Comparison of ENCODE assay signal across 8 cellular contexts in the genomic region with DNA sequence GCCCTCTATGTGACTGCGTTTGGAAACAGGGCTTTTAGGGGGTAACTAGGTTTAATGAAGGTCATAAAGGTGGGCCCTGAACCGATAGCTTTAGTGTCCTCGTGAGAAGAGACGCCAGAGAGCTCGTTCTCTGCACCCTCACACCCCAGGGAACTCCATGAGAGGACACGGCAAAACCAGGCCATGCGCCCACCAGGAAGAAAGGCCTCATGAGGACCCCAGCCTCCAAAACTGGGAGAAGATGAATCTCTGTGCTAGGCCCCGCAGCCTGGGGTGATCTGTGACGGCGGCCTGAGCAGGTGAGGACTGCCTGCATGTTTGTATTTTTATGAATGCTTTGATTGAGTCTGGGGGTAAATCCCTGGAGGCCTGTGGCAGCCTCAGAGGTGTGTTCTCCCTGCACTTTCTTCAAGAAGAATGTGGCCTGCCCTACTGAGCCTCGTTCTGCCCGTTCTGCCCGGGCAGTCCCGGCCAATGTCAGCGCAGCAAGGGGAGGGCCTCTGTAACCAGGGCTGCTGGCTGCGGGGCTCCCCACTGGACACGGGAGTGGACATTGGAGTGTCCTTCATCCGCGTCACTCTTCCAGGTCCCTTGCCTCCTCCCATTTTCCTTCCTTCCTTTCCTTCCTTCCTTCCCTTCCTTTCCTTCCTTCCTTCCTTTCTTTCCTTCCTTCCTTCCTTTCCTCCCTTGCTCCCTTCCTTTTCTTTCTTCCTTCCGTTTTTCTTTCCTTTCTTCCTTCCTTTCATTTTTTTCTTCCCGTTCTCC. TPM values are rescaled to one million over a fixed set of nuclear protein-coding genes. Genes with fewer than 3 reads are reported as not detected.
DNase-seq lines count a peak whose midpoint lies in the region; ATAC-seq, FAIRE-seq and TF ChIP-seq lines count a peak whose summit lies in the region.

No MANE protein-coding gene starts in this region.

- H3K27ac Mint-ChIP-seq in CD4-positive, alpha-beta T cell = peak overlapping the region; percentile 85
- peak overlapping the region; percentile 89 for H3K27ac Mint-ChIP-seq in osteocyte (ENCODE audit: unreplicated experiment)

- no peak for ATAC-seq in CD4-positive, alpha-beta T cell (ENCODE audit: poor library complexity)
- no peak for ATAC-seq in PC-3
- ATAC-seq in HG03139 (IDR thresholded peaks at IDR 0.05; ENCODE audit: unreplicated experiment) = no peak

- H3K4me3 ChIP-seq in PC-3 (ENCODE audit: low read length) = no peak overlapping the region
- H3K4me3 ChIP-seq in endothelial cell of umbilical vein (replicated peaks in 1 of 3; ENCODE audit: insufficient read depth in 1 of 3, low read depth in 1 of 3, low read length in 3 of 3) = no peak overlapping the region

- no peak overlapping the region for H3K27ac ChIP-seq in CD4-positive, alpha-beta T cell (ENCODE audit: low read depth, low read length)
- H3K27ac ChIP-seq in PC-3 (ENCODE audit: low read length) (peak overlapping the region; percentile 86), endothelial cell of umbilical vein (ENCODE audit: insufficient read depth, low read depth, low read length) (peak overlapping the region; percentile 93)

- H3F3A ChIP-seq in PC-3 (ENCODE audit: low read length, unreplicated experiment) = peaks cover 4% of the 10 kb centered on the region

- BruUV-seq in PC-3 (replicated peaks; lab: Mats Ljungman, UMichigan) (no TSS peak), endothelial cell of umbilical vein (replicated peaks; lab: Mats Ljungman, UMichigan) (no TSS peak)

- POLR2A ChIA-PET in CD4-positive, alpha-beta T cell (lab: Charles Lee) = interaction anchor here (1.6 kb wide), 1 partner anchor 12 kb away, joined by 5 read pairs; no protein-coding TSS in a partner anchor
- POLR2A ChIA-PET in PC-3 (lab: Charles Lee; ENCODE audit: unreplicated experiment) = no interaction called here
- POLR2A ChIA-PET in endothelial cell of umbilical vein (lab: Charles Lee) = no interaction called here

- H3K4me2 ChIP-seq in PC-3 (ENCODE audit: low read length) (peak overlapping the region; percentile 69), endothelial cell of umbilical vein (ENCODE audit: insufficient read depth, low read length) (no peak overlapping the region)

- no peak for TF ChIP-seq CTCF in CD4-positive, alpha-beta T cell (IDR thresholded peaks at IDR 0.05)
- no peak for TF ChIP-seq CTCF in PC-3 (conservative IDR thresholded peaks at IDR 0.05; ENCODE audit: low read depth, low read length)
- TF ChIP-seq CTCF in endothelial cell of umbilical vein (IDR thresholded peaks at IDR 0.05; ENCODE audit: extremely low read depth in 1 of 2, insufficient read depth in 1 of 2, low read depth in 1 of 2, low read length in 2 of 2) = no peak
- no peak for TF ChIP-seq CTCF in osteocyte (IDR thresholded peaks at IDR 0.05)

- TF ChIP-seq POLR2A in endothelial cell of umbilical vein (IDR thresholded peaks at IDR 0.05; ENCODE audit: low read depth, low read length) = no peak

- H3K9ac ChIP-seq in PC-3 (ENCODE audit: low read length) (peak overlapping the region; percentile 44), endothelial cell of umbilical vein (replicated peaks; ENCODE audit: extremely low read depth, insufficient read depth, low read length) (peak overlapping the region; percentile 28)

- H3K4me3 Mint-ChIP-seq in CD4-positive, alpha-beta T cell = no peak overlapping the region
- H3K4me3 Mint-ChIP-seq in osteocyte (ENCODE audit: unreplicated experiment) = no peak overlapping the region

- dilution Hi-C loops in endothelial cell of umbilical vein (cut with MboI; ENCODE audit: extremely low pct_ligation_motif_present, low sequenced_read_pairs) = no loop called here

- intact Hi-C loops in CD4-positive, alpha-beta T cell (cut with DNase I, micrococcal nuclease) = loop anchor here (1.0 to 10.0 kb wide), 5 partner anchors 35 to 249 kb away; a partner anchor contains a TSS
- intact Hi-C loops in PC-3 (cut with micrococcal nuclease) (loop anchor here (1.0 to 5.0 kb wide), 5 partner anchors 35 to 171 kb away; a partner anchor contains a TSS), endothelial cell of umbilical vein (cut with micrococcal nuclease) (no loop called here)

- H4K20me1 ChIP-seq in PC-3 (ENCODE audit: low read length) = no peaks in the 10 kb centered on the region
- H4K20me1 ChIP-seq in endothelial cell of umbilical vein (replicated peaks; ENCODE audit: control insufficient read depth, extremely low read depth, insufficient read depth, low read length) = no peaks in the 10 kb centered on the region

- H3K9me1 ChIP-seq in endothelial cell of umbilical vein (replicated peaks; ENCODE audit: control insufficient read depth, extremely low read depth, insufficient read depth, low read length) = no peaks in the 10 kb centered on the region

- 0 out of 2 replicates have a peak overlapping the region, but pooled peaks have one; percentile 32 for H2AFZ ChIP-seq in PC-3 (ENCODE audit: low read length)
- H2AFZ ChIP-seq in endothelial cell of umbilical vein (ENCODE audit: low read depth, low read length) = no peak overlapping the region

- no peaks in the 10 kb centered on the region for H3K9me3 ChIP-seq in CD4-positive, alpha-beta T cell (ENCODE audit: control insufficient read depth, low read length)
- H3K9me3 ChIP-seq in PC-3 (ENCODE audit: low read length) (no peaks in the 10 kb centered on the region), endothelial cell of umbilical vein (replicated peaks; ENCODE audit: control insufficient read depth, insufficient read depth, low read length) (no peaks in the 10 kb centered on the region)

- no peaks in the 10 kb centered on the region for H3K9me3 Mint-ChIP-seq in CD4-positive, alpha-beta T cell
- no peaks in the 10 kb centered on the region for H3K9me3 Mint-ChIP-seq in osteocyte (ENCODE audit: unreplicated experiment)

- peak; percentile 15 for FAIRE-seq in endothelial cell of umbilical vein (lab: Jason Lieb, UNC)

- H3K36me3 Mint-ChIP-seq in CD4-positive, alpha-beta T cell (ENCODE audit: low read depth) = peaks cover 10% of the 10 kb centered on the region
- H3K36me3 Mint-ChIP-seq in osteocyte (ENCODE audit: unreplicated experiment) = peaks cover 5% of the 10 kb centered on the region

- H3K9me2 ChIP-seq in PC-3 (replicated peaks; ENCODE audit: low read length) = no peaks in the 10 kb centered on the region

- peaks cover 28% of the 10 kb centered on the region for H3K4me1 ChIP-seq in PC-3 (ENCODE audit: insufficient read depth, low read length)
- H3K4me1 ChIP-seq in endothelial cell of umbilical vein (ENCODE audit: control insufficient read depth, extremely low read depth, insufficient read depth, low read length) = peaks cover 19% of the 10 kb centered on the region

- H3K36me3 ChIP-seq in PC-3 (ENCODE audit: low read depth, low read length) = no peaks in the 10 kb centered on the region
- peaks cover 0 to 2% of the 10 kb centered on the region in 2 experiments for H3K36me3 ChIP-seq in endothelial cell of umbilical vein (ENCODE audit: control insufficient read depth in 2 of 2, extremely low read depth in 1 of 2, insufficient read depth in 2 of 2, low read length in 2 of 2)

- H3K4me1 Mint-ChIP-seq in CD4-positive, alpha-beta T cell (ENCODE audit: low read depth) = peaks cover 23% of the 10 kb centered on the region
- H3K4me1 Mint-ChIP-seq in osteocyte (ENCODE audit: unreplicated experiment) = peaks cover 19% of the 10 kb centered on the region

- H3K27me3 Mint-ChIP-seq in CD4-positive, alpha-beta T cell = no peaks in the 10 kb centered on the region
- H3K27me3 Mint-ChIP-seq in osteocyte (ENCODE audit: unreplicated experiment) = no peaks in the 10 kb centered on the region

- H3K79me2 ChIP-seq in PC-3 (ENCODE audit: low read length) = no peaks in the 10 kb centered on the region
- no peaks in the 10 kb centered on the region for H3K79me2 ChIP-seq in endothelial cell of umbilical vein (ENCODE audit: control insufficient read depth, insufficient read depth, low read length)

- CTCF ChIA-PET in CD4-positive, alpha-beta T cell (lab: Charles Lee) = interaction anchor here (0.6 to 2.8 kb wide), 5 partner anchors 12 to 153 kb away, joined by 3 to 14 read pairs (median 7); a partner anchor contains a TSS
- CTCF ChIA-PET in PC-3 (lab: Charles Lee) (interaction anchor here (0.7 kb wide), 1 partner anchor 947 kb away, joined by 3 read pairs; no protein-coding TSS in a partner anchor), endothelial cell of umbilical vein (lab: Charles Lee) (no interaction called here)

- DNase-seq in CD4-positive, alpha-beta T cell = no peak
- DNase-seq in PC-3 = no peak
- no peak for DNase-seq in endothelial cell of umbilical vein (ENCODE audit: low read depth, low spot score)
- no peak for DNase-seq in osteocyte (ENCODE audit: extremely low spot score, unreplicated experiment)
- DNase-seq in mesenteric fat pad (ENCODE audit: low spot score) = no peak
- DNase-seq in EL = no peak
- DNase-seq in NAMALWA (ENCODE audit: low spot score) = no peak

- H3K27me3 ChIP-seq in CD4-positive, alpha-beta T cell (ENCODE audit: control insufficient read depth, insufficient read depth, low read length) = no peaks in the 10 kb centered on the region
- H3K27me3 ChIP-seq in PC-3 (ENCODE audit: low read length) (no peaks in the 10 kb centered on the region), endothelial cell of umbilical vein (ENCODE audit: control insufficient read depth in 2 of 2, insufficient read depth in 2 of 2, low read length in 2 of 2) (no peaks in the 10 kb centered on the region)

RNA-seq across cellular contexts. Expression of a gene that starts 6.8 kb away (rescaled TPM):
- 100 to 1,000 TPM; 290 to 312 TPM for total RNA-seq in CD4-positive, alpha-beta T cell
- total RNA-seq in PC-3 (2014; rRNA removed) (71.4 and 84.1 TPM in 2 replicates), endothelial cell of umbilical vein (108 and 116 TPM in 2 replicates), osteocyte (106 and 131 TPM in 2 replicates), mesenteric fat pad (168 TPM)
- polyA plus RNA-seq in endothelial cell of umbilical vein = 36.5 and 39.0 TPM in 2 replicates
- 38.6 and 44.0 TPM in 2 replicates for polyA plus RNA-seq in endothelial cell of umbilical vein (2011; cell fraction: cytosol; rRNA removed)
- polyA plus RNA-seq in endothelial cell of umbilical vein (2011; cell fraction: nucleus; rRNA removed) = 239 and 243 TPM in 2 replicates
- polyA plus RNA-seq in endothelial cell of umbilical vein (2012) = 73.5 and 80.8 TPM in 2 replicates
- polyA minus RNA-seq in endothelial cell of umbilical vein = 297 and 299 TPM in 2 replicates
- 44.0 TPM for polyA minus RNA-seq in endothelial cell of umbilical vein (2011; cell fraction: cytosol; rRNA and poly(A)+ RNA removed)
- 238 and 267 TPM in 2 replicates for polyA minus RNA-seq in endothelial cell of umbilical vein (2011; cell fraction: nucleus; rRNA and poly(A)+ RNA removed)

RNA-seq across cellular contexts. Expression of a gene that starts 33.6 kb away (rescaled TPM):
- 10 to 100 TPM; 46.5 to 50.9 TPM for total RNA-seq in CD4-positive, alpha-beta T cell
- 15.0 and 18.4 TPM in 2 replicates for total RNA-seq in PC-3 (2014; rRNA removed)
- 21.2 and 25.2 TPM in 2 replicates for total RNA-seq in endothelial cell of umbilical vein
- 33.0 and 36.7 TPM in 2 replicates for polyA plus RNA-seq in endothelial cell of umbilical vein
- polyA plus RNA-seq in endothelial cell of umbilical vein (2011; cell fraction: cytosol; rRNA removed) = 12.7 and 17.7 TPM in 2 replicates
- 64.4 and 75.1 TPM in 2 replicates for polyA plus RNA-seq in endothelial cell of umbilical vein (2011; cell fraction: nucleus; rRNA removed)
- polyA plus RNA-seq in endothelial cell of umbilical vein (2012) = 11.8 and 16.0 TPM in 2 replicates
- 14.8 and 24.1 TPM in 2 replicates for polyA minus RNA-seq in endothelial cell of umbilical vein
- polyA minus RNA-seq in endothelial cell of umbilical vein (2011; cell fraction: cytosol; rRNA and poly(A)+ RNA removed) = 5.6 TPM
- 21.7 and 40.3 TPM in 2 replicates for polyA minus RNA-seq in endothelial cell of umbilical vein (2011; cell fraction: nucleus; rRNA and poly(A)+ RNA removed)
- total RNA-seq in osteocyte = 30.1 and 34.7 TPM in 2 replicates
- total RNA-seq in mesenteric fat pad = 13.2 TPM

RNA-seq across cellular contexts. Expression of a gene that starts 33.7 kb away (rescaled TPM):
- total RNA-seq in CD4-positive, alpha-beta T cell = 100 to 1,000 TPM in 1 of 2 experiments, 10 to 100 TPM in 1; 97.9 to 102 TPM
- 15.3 and 16.6 TPM in 2 replicates for total RNA-seq in PC-3 (2014; rRNA removed)
- 66.0 and 81.4 TPM in 2 replicates for total RNA-seq in endothelial cell of umbilical vein
- 191 and 217 TPM in 2 replicates for polyA plus RNA-seq in endothelial cell of umbilical vein
- 81.2 and 86.7 TPM in 2 replicates for polyA plus RNA-seq in endothelial cell of umbilical vein (2011; cell fraction: cytosol; rRNA removed)
- polyA plus RNA-seq in endothelial cell of umbilical vein (2011; cell fraction: nucleus; rRNA removed) = 227 and 262 TPM in 2 replicates
- 56.2 and 64.9 TPM in 2 replicates for polyA plus RNA-seq in endothelial cell of umbilical vein (2012)
- polyA minus RNA-seq in endothelial cell of umbilical vein = 80.6 and 89.8 TPM in 2 replicates
- polyA minus RNA-seq in endothelial cell of umbilical vein (2011; cell fraction: cytosol; rRNA and poly(A)+ RNA removed) = 9.4 TPM
- polyA minus RNA-seq in endothelial cell of umbilical vein (2011; cell fraction: nucleus; rRNA and poly(A)+ RNA removed) = 31.6 and 51.6 TPM in 2 replicates
- total RNA-seq in osteocyte = 67.2 and 71.0 TPM in 2 replicates
- 44.7 TPM for total RNA-seq in mesenteric fat pad
